In genomic region chr3:97821413-97821809, GRCh38 we compare ENCODE assay signal across 8 cellular contexts. TPM values are rescaled to one million over a fixed set of nuclear protein-coding genes. Genes with fewer than 3 reads are reported as not detected.
DNase-seq lines count a peak whose midpoint lies in the region; ATAC-seq and TF ChIP-seq lines count a peak whose summit lies in the region.

No MANE protein-coding gene starts in this region.

- H3K27ac ChIP-seq in CD4-positive, CD25-positive, alpha-beta regulatory T cell (ENCODE audit: insufficient read depth, low read length, poor library complexity, severe bottlenecking): peak overlapping the region; percentile 53
- H3K27ac ChIP-seq in mammary epithelial cell (ENCODE audit: insufficient read depth, low read depth, low read length) (peak overlapping the region; percentile 67), layer of hippocampus (ENCODE audit: low read depth, low read length) (peak overlapping the region; percentile 75)

- peak overlapping the region; percentile 89 to 95 (median 92) for H3K4me3 Mint-ChIP-seq in CD4-positive, CD25-positive, alpha-beta regulatory T cell
- peak overlapping the region; percentile 92 to 96 (median 92) for H3K4me3 Mint-ChIP-seq in T-cell

- H3K27ac Mint-ChIP-seq in CD4-positive, CD25-positive, alpha-beta regulatory T cell: peak overlapping the region in 2 of 3 donors; percentile 74 to 82
- H3K27ac Mint-ChIP-seq in T-cell: peak overlapping the region; percentile 76 to 82

- in situ Hi-C loops in mammary epithelial cell (cut with MboI; ENCODE audit: low sequenced_read_pairs in 2 of 2): no loop called here
- in situ Hi-C loops in G401 (cut with HindIII; ENCODE audit: low sequenced_read_pairs): no loop called here

- ATAC-seq in CD4-positive, CD25-positive, alpha-beta regulatory T cell (ENCODE audit: low read depth in 2 of 2): peak in 1 of 2 donors; percentile 26
- ATAC-seq in GM19328 (IDR thresholded peaks at IDR 0.05; ENCODE audit: unreplicated experiment): peak; percentile 44
- ATAC-seq in HG03354 (IDR thresholded peaks at IDR 0.05; ENCODE audit: poor library complexity, severe bottlenecking, unreplicated experiment): peak; percentile 55
- ATAC-seq in T-cell (replicated peaks in 1 of 4): peak; percentile 54 to 66 (median 58)

- H3K9ac ChIP-seq in mammary epithelial cell (ENCODE audit: insufficient read depth, low read length): peak overlapping the region; percentile 69

- peak overlapping the region; percentile 76 for H3K4me3 ChIP-seq in CD4-positive, CD25-positive, alpha-beta regulatory T cell (ENCODE audit: low read depth, low read length)
- peak overlapping the region; percentile 63 to 85 (median 72) for H3K4me3 ChIP-seq in mammary epithelial cell (replicated peaks in 1 of 3; ENCODE audit: insufficient read depth in 1 of 3, low read depth in 2 of 3, low read length in 3 of 3)

- H3K27me3 ChIP-seq in CD4-positive, CD25-positive, alpha-beta regulatory T cell (ENCODE audit: control insufficient read depth, insufficient read depth, low read length): peaks cover 8% of the 10 kb centered on the region
- no peaks in the 10 kb centered on the region for H3K27me3 ChIP-seq in mammary epithelial cell (ENCODE audit: insufficient read depth, low read length)
- no peaks in the 10 kb centered on the region for H3K27me3 ChIP-seq in layer of hippocampus (ENCODE audit: control insufficient read depth, insufficient read depth, low read length)

- BruUV-seq in mammary epithelial cell (replicated peaks; lab: Mats Ljungman, UMichigan): no TSS peak

- DNase-seq in CD4-positive, CD25-positive, alpha-beta regulatory T cell: peak in 1 of 3 donors; percentile 35
- DNase-seq in T-cell: peak in 24 of 34 experiments; percentile 12 to 62 (median 40)
- no peak for DNase-seq in mammary epithelial cell
- peak; percentile 21 for DNase-seq in stimulated activated CD4-positive, alpha-beta T cell treated with anti-CD3 and anti-CD28 coated beads, Interleukin-4, amount 100 ng/mL, for 4 hours
- DNase-seq in G401 (ENCODE audit: low spot score): no peak

- peaks cover 53% of the 10 kb centered on the region for H3K27me3 Mint-ChIP-seq in CD4-positive, CD25-positive, alpha-beta regulatory T cell
- H3K27me3 Mint-ChIP-seq in T-cell: peaks cover 0 to 12% of the 10 kb centered on the region in 2 donors

- intact Hi-C loops in mammary epithelial cell (cut with micrococcal nuclease): loop anchor here (1.0 to 5.0 kb wide), 4 partner anchors 10 to 151 kb away; partner anchors contain the start of gene RIOX2

- H3K4me2 ChIP-seq in mammary epithelial cell (ENCODE audit: insufficient read depth, low read depth, low read length): peak overlapping the region; percentile 95

- no peaks in the 10 kb centered on the region for H3K36me3 ChIP-seq in CD4-positive, CD25-positive, alpha-beta regulatory T cell (ENCODE audit: control insufficient read depth, insufficient read depth, low read length)
- no peaks in the 10 kb centered on the region for H3K36me3 ChIP-seq in mammary epithelial cell (ENCODE audit: insufficient read depth, low read length)

- H3K36me3 Mint-ChIP-seq in CD4-positive, CD25-positive, alpha-beta regulatory T cell: peaks cover 3% of the 10 kb centered on the region
- H3K36me3 Mint-ChIP-seq in T-cell: no peaks in the 10 kb centered on the region

- no peaks in the 10 kb centered on the region for H3K9me3 Mint-ChIP-seq in CD4-positive, CD25-positive, alpha-beta regulatory T cell
- no peaks in the 10 kb centered on the region for H3K9me3 Mint-ChIP-seq in T-cell

- no peaks in the 10 kb centered on the region for H3K9me3 ChIP-seq in CD4-positive, CD25-positive, alpha-beta regulatory T cell (ENCODE audit: control insufficient read depth in 2 of 2, low read length in 2 of 2)
- no peaks in the 10 kb centered on the region for H3K9me3 ChIP-seq in mammary epithelial cell (replicated peaks; ENCODE audit: insufficient read depth, low read length)

- dilution Hi-C loops in mammary epithelial cell (cut with HindIII; ENCODE audit: low sequenced_read_pairs): no loop called here

- 3% methylated on average over 21 of the region's 22 CpGs for WGBS in mammary epithelial cell (ENCODE audit: low coverage, missing lambda C conversion rate)

- peaks cover 22% of the 10 kb centered on the region for H3K4me1 ChIP-seq in CD4-positive, CD25-positive, alpha-beta regulatory T cell (ENCODE audit: control insufficient read depth, insufficient read depth, low read length, poor library complexity, severe bottlenecking)
- H3K4me1 ChIP-seq in mammary epithelial cell (ENCODE audit: insufficient read depth, low read length): peaks cover 10% of the 10 kb centered on the region

- peak overlapping the region; percentile 98 for H2AFZ ChIP-seq in mammary epithelial cell (ENCODE audit: low read depth, low read length)

- POLR2A ChIA-PET in T-cell (lab: Charles Lee): interaction anchor here (0.6 to 1.3 kb wide), 5 partner anchors 42 to 701 kb away, joined by 3 to 6 read pairs (median 3); partner anchors contain the start of gene CLDND1 (in 1 of the 2)

- H3K4me1 Mint-ChIP-seq in CD4-positive, CD25-positive, alpha-beta regulatory T cell: peaks cover 0 to 31% (median 17%) of the 10 kb centered on the region in 4 donors
- H3K4me1 Mint-ChIP-seq in T-cell: peaks cover 25 to 30% (median 26%) of the 10 kb centered on the region in 3 donors

- H3K79me2 ChIP-seq in mammary epithelial cell (ENCODE audit: insufficient read depth, low read length): peaks cover 41% of the 10 kb centered on the region

- CTCF ChIA-PET in T-cell (lab: Charles Lee): interaction anchor here (0.5 to 2.1 kb wide), 12 partner anchors 18 to 219 kb away, joined by 3 to 9 read pairs (median 4); partner anchors contain the start of gene ARL6 (in 1 of the 2)
- CTCF ChIA-PET in mammary epithelial cell (lab: Charles Lee; ENCODE audit: low non-redundant PET): interaction anchor here (0.6 to 0.9 kb wide), 2 partner anchors 10 to 202 kb away, joined by 3 to 7 read pairs; no protein-coding TSS in a partner anchor

- peak in 1 of 2 donors; percentile 11 for TF ChIP-seq CTCF in mammary epithelial cell (conservative IDR thresholded peaks at IDR 0.05 in 1 of 2, IDR thresholded peaks at IDR 0.05 in 1 of 2; ENCODE audit: extremely low read depth in 1 of 2, insufficient read depth in 1 of 2, low read depth in 1 of 2, low read length in 2 of 2)

- no peaks in the 10 kb centered on the region for H4K20me1 ChIP-seq in mammary epithelial cell (ENCODE audit: insufficient read depth, low read length)

RNA-seq across cellular contexts. Expression of gene CRYBG3, which starts 0.4 kb away (rescaled TPM):
- total RNA-seq in CD4-positive, CD25-positive, alpha-beta regulatory T cell: 4.4 TPM
- polyA plus RNA-seq in CD4-positive, CD25-positive, alpha-beta regulatory T cell: 1 to 10 TPM; 1.1 to 1.5 (median 1.3) TPM
- total RNA-seq in T-cell (1 to 10 TPM; 3.1 to 5.8 (median 5.3) TPM), mammary epithelial cell (10 to 100 TPM; 12.6 to 14.0 TPM)
- polyA plus RNA-seq in mammary epithelial cell: 5.2 TPM
- 22.5 TPM for polyA minus RNA-seq in mammary epithelial cell
- 0.17 TPM in 1 of 2 replicates, not detected in the other for total RNA-seq in G401 (2014; rRNA removed; shearing (Covaris generic))

RNA-seq across cellular contexts. Expression of gene ARL6, which starts 56.9 kb away (rescaled TPM):
- 1.7 TPM for total RNA-seq in CD4-positive, CD25-positive, alpha-beta regulatory T cell
- polyA plus RNA-seq in CD4-positive, CD25-positive, alpha-beta regulatory T cell: 1 to 10 TPM; 2.3 to 3.2 (median 2.9) TPM
- total RNA-seq in T-cell (1 to 10 TPM; 3.5 to 4.5 (median 3.9) TPM), mammary epithelial cell (1 to 10 TPM; 6.0 to 9.2 TPM)
- polyA plus RNA-seq in mammary epithelial cell: 3.7 TPM
- 7.8 TPM for polyA minus RNA-seq in mammary epithelial cell
- total RNA-seq in G401 (2014; rRNA removed; shearing (Covaris generic)): 2.0 and 3.0 TPM in 2 replicates

Comparison
In these comparisons a context has a peak if more than half of its experiments do, and no peak if none do; other contexts are left out.
1. DNase-seq: peak in T-cell (24 of 34) and stimulated activated CD4-positive, alpha-beta T cell treated with anti-CD3 and anti-CD28 coated beads, Interleukin-4, amount 100 ng/mL, for 4 hours (2 of 2); none in mammary epithelial cell (single experiment) and G401 (single experiment).
2. Peak in every context shown above with its lines, with median percentiles within 50 percentile points of each other: H3K27ac ChIP-seq.